Comparison of ENCODE assay signal across 17 cellular contexts in the genomic region with DNA sequence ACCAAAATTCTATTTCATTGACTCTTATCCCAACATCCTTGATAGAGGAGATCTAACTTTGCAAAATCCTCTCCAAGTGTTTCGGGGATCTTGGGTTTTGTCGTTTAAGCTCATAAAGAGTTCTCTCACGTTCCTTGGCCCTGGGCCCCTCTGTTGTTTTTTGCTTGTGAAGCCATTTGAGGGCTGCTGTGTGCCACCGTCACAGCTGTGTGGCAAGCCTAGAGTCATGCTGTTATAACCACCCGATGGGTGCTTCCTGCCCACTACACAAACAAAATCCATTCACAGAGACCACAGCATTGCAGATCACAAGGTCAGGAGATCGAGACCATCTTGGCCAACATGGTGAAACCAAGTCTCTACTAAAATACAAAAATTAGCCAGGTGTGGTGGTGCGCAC.
DNase-seq lines count a peak whose midpoint lies in the region; ATAC-seq and TF ChIP-seq lines count a peak whose summit lies in the region.
"Had no signal": no experiment of that assay in that cellular context is flagged by ENCODE, and none has a peak within 500 bp of the region (broad histone marks: within the 10 kb centered on the region; RNA-seq: fewer than 3 reads in every experiment).

No MANE protein-coding gene starts in this region.

- no peak overlapping the region for H3K27ac ChIP-seq in CD8-positive, alpha-beta T cell (ENCODE audit: low read depth, low read length)
- H3K27ac ChIP-seq in caudate nucleus (ENCODE audit: low read depth, low read length) (peak overlapping the region; percentile 11), osteoblast (ENCODE audit: low read depth, low read length) (no peak overlapping the region), aorta (ENCODE audit: low read depth in 1 of 2, low read length in 2 of 2) (no peak overlapping the region)
- H3K27ac ChIP-seq: GM23248 had no signal

- no peak overlapping the region for H3K27ac Mint-ChIP-seq in CD8-positive, alpha-beta T cell
- H3K27ac Mint-ChIP-seq in memory B cell: peak overlapping the region; percentile 15

- no peak for DNase-seq in CD8-positive, alpha-beta T cell
- DNase-seq in caudate nucleus (lab: John Stamatoyannopoulos, UW) (peak in 2 of 61 donors; percentile 3 to 27), memory B cell (ENCODE audit: low spot score in 2 of 2) (no peak), osteoblast (ENCODE audit: insufficient read length, low spot score, missing footprints) (peak; percentile 42), cerebellum (ENCODE audit: low spot score) (no peak), aorta (no peak)
- DNase-seq: CD4-positive, CD25-positive, alpha-beta regulatory T cell; DMS153; DMS79 treated with DMSO at 0.1 percent for 48 hours; GDM1; GM23248; IMR-90; KG1 had no signal

- H2AFZ ChIP-seq in osteoblast (ENCODE audit: low read length): no peak overlapping the region
- H2AFZ ChIP-seq: GM23248 had no signal

- H3K27me3 Mint-ChIP-seq in CD8-positive, alpha-beta T cell (ENCODE audit: low read depth): no peaks in the 10 kb centered on the region
- H3K27me3 Mint-ChIP-seq in memory B cell: peaks cover 1% of the 10 kb centered on the region

- H3K9me3 ChIP-seq in CD8-positive, alpha-beta T cell (ENCODE audit: low read length): no peaks in the 10 kb centered on the region
- no peaks in the 10 kb centered on the region for H3K9me3 ChIP-seq in osteoblast (ENCODE audit: low read depth, low read length)
- no peaks in the 10 kb centered on the region for H3K9me3 ChIP-seq in aorta (ENCODE audit: control insufficient read depth, low read length)
- H3K9me3 ChIP-seq: A549 had no signal

- peaks cover 9% of the 10 kb centered on the region for H3K4me1 Mint-ChIP-seq in CD8-positive, alpha-beta T cell (ENCODE audit: low read depth)
- peaks cover 8% of the 10 kb centered on the region for H3K4me1 Mint-ChIP-seq in memory B cell

- TF ChIP-seq CTCF in CD8-positive, alpha-beta T cell (IDR thresholded peaks at IDR 0.05): no peak
- no peak for TF ChIP-seq CTCF in osteoblast (IDR thresholded peaks at IDR 0.05; ENCODE audit: extremely low read depth, low read depth, low read length)

- intact Hi-C loops in CD8-positive, alpha-beta T cell (cut with DNase I, micrococcal nuclease): loop anchor here in 1 of 2 experiments (10.0 kb wide), 1 partner anchor 1043 kb away; a partner anchor contains a TSS
- intact Hi-C loops in aorta (cut with DNase I): no loop called here

- H3K4me3 ChIP-seq in CD8-positive, alpha-beta T cell (ENCODE audit: low read depth, low read length): no peak overlapping the region
- no peak overlapping the region for H3K4me3 ChIP-seq in osteoblast (ENCODE audit: insufficient read depth, low read length)
- H3K4me3 ChIP-seq in aorta (ENCODE audit: low read length in 2 of 2): no peak overlapping the region
- H3K4me3 ChIP-seq: A549, GM23248 had no signal

- no peaks in the 10 kb centered on the region for H3K79me2 ChIP-seq in osteoblast (ENCODE audit: insufficient read depth, low read length)

- peaks cover 3% of the 10 kb centered on the region for H3K36me3 Mint-ChIP-seq in CD8-positive, alpha-beta T cell
- peaks cover 3% of the 10 kb centered on the region for H3K36me3 Mint-ChIP-seq in memory B cell
- H3K36me3 Mint-ChIP-seq: CD4-positive, CD25-positive, alpha-beta regulatory T cell had no signal

- H3K27me3 ChIP-seq in CD8-positive, alpha-beta T cell (ENCODE audit: insufficient read depth, low read length): no peaks in the 10 kb centered on the region
- H3K27me3 ChIP-seq in osteoblast (ENCODE audit: insufficient read depth, low read length): no peaks in the 10 kb centered on the region
- H3K27me3 ChIP-seq in aorta (ENCODE audit: control insufficient read depth in 1 of 2, insufficient read depth in 2 of 2, low read length in 1 of 2): no peaks in the 10 kb centered on the region

- CTCF ChIA-PET in CD8-positive, alpha-beta T cell (lab: Charles Lee): interaction anchor here (1.3 to 3.3 kb wide), 3 partner anchors 10 to 954 kb away, joined by 3 to 18 read pairs (median 9); no protein-coding TSS in a partner anchor

- peaks cover 4% of the 10 kb centered on the region for H3K4me1 ChIP-seq in CD8-positive, alpha-beta T cell (ENCODE audit: insufficient read depth, low read length)
- H3K4me1 ChIP-seq in osteoblast (ENCODE audit: insufficient read depth, low read length) (peaks cover 6% of the 10 kb centered on the region), aorta (ENCODE audit: control insufficient read depth in 1 of 2, insufficient read depth in 2 of 2, low read length in 2 of 2) (no peaks in the 10 kb centered on the region)

- no peak overlapping the region for H3K4me2 ChIP-seq in osteoblast (ENCODE audit: insufficient read depth, low read length)
- H3K4me2 ChIP-seq: A549 had no signal

- POLR2A ChIA-PET in CD8-positive, alpha-beta T cell (lab: Charles Lee): no interaction called here

- ATAC-seq in CD8-positive, alpha-beta T cell: no peak
- ATAC-seq in memory B cell (ENCODE audit: low read depth) (no peak), GM19328 (IDR thresholded peaks at IDR 0.05; ENCODE audit: unreplicated experiment) (no peak), HG03280 (IDR thresholded peaks at IDR 0.05; ENCODE audit: unreplicated experiment) (no peak), aorta (ENCODE audit: low FRiP score) (no peak)
- ATAC-seq: A549, HCT116 had no signal

- H3K4me3 Mint-ChIP-seq in CD8-positive, alpha-beta T cell: peak overlapping the region; percentile 26
- H3K4me3 Mint-ChIP-seq in memory B cell: no peak overlapping the region

- no peaks in the 10 kb centered on the region for H4K20me1 ChIP-seq in osteoblast (ENCODE audit: insufficient read depth, low read length)

- H3K36me3 ChIP-seq in CD8-positive, alpha-beta T cell (ENCODE audit: insufficient read depth, low read length): no peaks in the 10 kb centered on the region
- H3K36me3 ChIP-seq in osteoblast (ENCODE audit: insufficient read depth, low read length) (no peaks in the 10 kb centered on the region), aorta (ENCODE audit: control insufficient read depth in 1 of 2, insufficient read depth in 2 of 2, low read length in 1 of 2) (no peaks in the 10 kb centered on the region)

- peaks cover 2% of the 10 kb centered on the region for H3K9me3 Mint-ChIP-seq in CD8-positive, alpha-beta T cell
- H3K9me3 Mint-ChIP-seq in memory B cell: no peaks in the 10 kb centered on the region
- H3K9me3 Mint-ChIP-seq: CD4-positive, CD25-positive, alpha-beta regulatory T cell had no signal

- WGBS in aorta, 2 donors: 90 to 91% methylated on average over 7 of the region's 7 CpGs
